In the genomic region with DNA sequence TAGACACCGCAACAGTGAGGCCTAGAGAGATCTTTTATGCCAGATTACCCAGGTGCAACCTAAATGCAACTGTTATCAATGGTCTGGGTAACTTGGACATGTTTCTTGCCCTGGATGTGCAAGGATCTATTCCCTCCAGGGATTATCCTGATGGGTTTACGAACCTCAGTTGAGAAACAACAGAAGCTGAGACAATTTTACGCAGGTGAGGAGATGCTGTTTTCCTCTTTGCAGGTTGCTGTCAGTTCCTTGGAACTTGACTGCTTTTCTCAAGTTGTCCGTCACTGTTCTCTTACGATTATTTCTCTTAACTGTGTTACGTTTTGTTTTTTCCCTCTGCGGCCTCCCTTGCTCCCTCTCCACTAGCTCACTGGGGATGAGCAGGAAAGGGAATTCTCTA, we compare ENCODE assay signal across 7 cellular contexts. TPM values are rescaled to one million over a fixed set of nuclear protein-coding genes. Genes with fewer than 3 reads are reported as not detected.
DNase-seq lines count a peak whose midpoint lies in the region; ATAC-seq and TF ChIP-seq lines count a peak whose summit lies in the region.

No MANE protein-coding gene starts in this region.

- no peaks in the 10 kb centered on the region for H3K27me3 Mint-ChIP-seq in activated T-helper 2 cell treated with anti-CD3 and anti-CD28 coated beads, Interferon-gamma antibody, Interleukin-2, Interleukin-4, amounts not matched to agents 10 μg/mL and 5 μg/mL and 100 μg/mL, durations not matched to agents 14 hours and 24 hours and 36 hours (ENCODE audit: low read depth)
- H3K27me3 Mint-ChIP-seq in stimulated activated naive B cell treated with anti-CD40 and anti-IgM and Interleukin-4, amounts not matched to agents 10 μg/mL and 1 μg/mL and 100 μg/mL, for 72 hours, result no peaks in the 10 kb centered on the region

- peak overlapping the region; percentile 91 for H3K27ac ChIP-seq in HL-60 (replicated peaks)

- no peak for TF ChIP-seq CTCF in HL-60 (IDR thresholded peaks at IDR 0.05; ENCODE audit: insufficient read depth, low read length)

- no peak for ATAC-seq in stimulated activated naive B cell treated with anti-CD40 and anti-IgM and Interleukin-4, amounts not matched to agents 10 μg/mL and 1 μg/mL and 100 μg/mL, for 72 hours (replicated peaks)

- peak overlapping the region; percentile 77 for H3K4me3 ChIP-seq in HL-60 (replicated peaks; ENCODE audit: insufficient read depth, low read length)
- peak overlapping the region; percentile 90 for H3K4me3 ChIP-seq in iPS-18c (ENCODE audit: insufficient read depth, low read depth, low read length)

- no peaks in the 10 kb centered on the region for H3K9me3 ChIP-seq in iPS-18c (ENCODE audit: control insufficient read depth, insufficient read depth, low read length)

- H3K36me3 Mint-ChIP-seq in activated T-helper 2 cell treated with anti-CD3 and anti-CD28 coated beads, Interferon-gamma antibody, Interleukin-2, Interleukin-4, amounts not matched to agents 10 μg/mL and 5 μg/mL and 100 μg/mL, durations not matched to agents 14 hours and 24 hours and 36 hours (ENCODE audit: low read depth), result peaks cover 51% of the 10 kb centered on the region
- peaks cover 24 to 36% of the 10 kb centered on the region in 2 donors for H3K36me3 Mint-ChIP-seq in stimulated activated naive B cell treated with anti-CD40 and anti-IgM and Interleukin-4, amounts not matched to agents 10 μg/mL and 1 μg/mL and 100 μg/mL, for 72 hours

- H3K9me3 Mint-ChIP-seq in activated T-helper 2 cell treated with anti-CD3 and anti-CD28 coated beads, Interferon-gamma antibody, Interleukin-2, Interleukin-4, amounts not matched to agents 10 μg/mL and 5 μg/mL and 100 μg/mL, durations not matched to agents 14 hours and 24 hours and 36 hours, result no peaks in the 10 kb centered on the region
- H3K9me3 Mint-ChIP-seq in stimulated activated naive B cell treated with anti-CD40 and anti-IgM and Interleukin-4, amounts not matched to agents 10 μg/mL and 1 μg/mL and 100 μg/mL, for 72 hours, result no peaks in the 10 kb centered on the region

- no peak for DNase-seq in HL-60 (ENCODE audit: low read depth in 1 of 2, low spot score in 1 of 2)
- no peak for DNase-seq in activated T-helper 2 cell treated with anti-CD3 and anti-CD28 coated beads, Interferon-gamma antibody, Interleukin-2, Interleukin-4, amounts not matched to agents 10 μg/mL and 5 μg/mL and 100 μg/mL, durations not matched to agents 14 hours and 24 hours and 36 hours (ENCODE audit: low spot score)
- no peak for DNase-seq in stimulated activated naive B cell treated with anti-CD40 and anti-IgM and Interleukin-4, amounts not matched to agents 10 μg/mL and 1 μg/mL and 100 μg/mL, for 72 hours
- DNase-seq in HuH-7.5 (ENCODE audit: low spot score), result no peak
- DNase-seq in NCI-H510A treated with DMSO at 0.1 percent for 48 hours (lab: John Stamatoyannopoulos, UW), result no peak
- DNase-seq in NCI-H2081 treated with DMSO at 0.1 percent for 48 hours (lab: John Stamatoyannopoulos, UW), result no peak

- peak overlapping the region; percentile 97 for H3K4me3 Mint-ChIP-seq in activated T-helper 2 cell treated with anti-CD3 and anti-CD28 coated beads, Interferon-gamma antibody, Interleukin-2, Interleukin-4, amounts not matched to agents 10 μg/mL and 5 μg/mL and 100 μg/mL, durations not matched to agents 14 hours and 24 hours and 36 hours (ENCODE audit: low read depth)
- peak overlapping the region; percentile 89 to 97 for H3K4me3 Mint-ChIP-seq in stimulated activated naive B cell treated with anti-CD40 and anti-IgM and Interleukin-4, amounts not matched to agents 10 μg/mL and 1 μg/mL and 100 μg/mL, for 72 hours

- H3K27ac Mint-ChIP-seq in activated T-helper 2 cell treated with anti-CD3 and anti-CD28 coated beads, Interferon-gamma antibody, Interleukin-2, Interleukin-4, amounts not matched to agents 10 μg/mL and 5 μg/mL and 100 μg/mL, durations not matched to agents 14 hours and 24 hours and 36 hours, result peak overlapping the region; percentile 90
- peak overlapping the region; percentile 98 for H3K27ac Mint-ChIP-seq in stimulated activated naive B cell treated with anti-CD40 and anti-IgM and Interleukin-4, amounts not matched to agents 10 μg/mL and 1 μg/mL and 100 μg/mL, for 72 hours

- intact Hi-C loops in activated T-helper 2 cell treated with anti-CD3 and anti-CD28 coated beads, Interferon-gamma antibody, Interleukin-2, Interleukin-4, amounts not matched to agents 10 μg/mL and 5 μg/mL and 100 μg/mL, durations not matched to agents 14 hours and 24 hours and 36 hours (cut with micrococcal nuclease), result loop anchor here (2.0 kb wide), 2 partner anchors 227 to 253 kb away; partner anchors contain the start of gene TBRG4

- no peaks in the 10 kb centered on the region for H3K27me3 ChIP-seq in HL-60 (ENCODE audit: insufficient read depth, poor library complexity, severe bottlenecking)

- H3K4me1 Mint-ChIP-seq in activated T-helper 2 cell treated with anti-CD3 and anti-CD28 coated beads, Interferon-gamma antibody, Interleukin-2, Interleukin-4, amounts not matched to agents 10 μg/mL and 5 μg/mL and 100 μg/mL, durations not matched to agents 14 hours and 24 hours and 36 hours (ENCODE audit: low read depth), result peaks cover 47% of the 10 kb centered on the region
- H3K4me1 Mint-ChIP-seq in stimulated activated naive B cell treated with anti-CD40 and anti-IgM and Interleukin-4, amounts not matched to agents 10 μg/mL and 1 μg/mL and 100 μg/mL, for 72 hours, result peaks cover 21 to 53% of the 10 kb centered on the region in 2 donors

RNA-seq across cellular contexts. Expression of gene PURB, which starts 1.4 kb away (rescaled TPM):
- total RNA-seq in activated T-helper 2 cell treated with anti-CD3 and anti-CD28 coated beads, Interferon-gamma antibody, Interleukin-2, Interleukin-4, amounts not matched to agents 10 μg/mL and 5 μg/mL and 100 μg/mL, durations not matched to agents 14 hours and 24 hours and 36 hours, result 32.9 and 33.9 TPM in 2 replicates

RNA-seq across cellular contexts. Expression of gene H2AZ2, which starts 36.1 kb away (rescaled TPM):
- total RNA-seq in activated T-helper 2 cell treated with anti-CD3 and anti-CD28 coated beads, Interferon-gamma antibody, Interleukin-2, Interleukin-4, amounts not matched to agents 10 μg/mL and 5 μg/mL and 100 μg/mL, durations not matched to agents 14 hours and 24 hours and 36 hours, result 204 and 208 TPM in 2 replicates
